Comparison of ENCODE assay signal across 8 cellular contexts in genomic region chr1:1890506-1891348, GRCh38. TPM values are rescaled to one million over a fixed set of nuclear protein-coding genes. Genes with fewer than 3 reads are reported as not detected.
A peak's percentile ranks its signal among the peaks of the same experiment; 100 is the strongest.
DNase-seq lines count a peak whose midpoint lies in the region; ATAC-seq and TF ChIP-seq lines count a peak whose summit lies in the region.

GNB1 (minus strand) TSS chr1:1891087; CDS start chr1:1825453, 65,634 bp downstream.

- BruUV-seq in mammary epithelial cell (replicated peaks; lab: Mats Ljungman, UMichigan): no TSS peak

- peaks cover 6% of the 10 kb centered on the region for H3F3A ChIP-seq in smooth muscle cell (ENCODE audit: low read depth)

- peaks cover 6% of the 10 kb centered on the region for H4K20me1 ChIP-seq in mammary epithelial cell (ENCODE audit: insufficient read depth, low read length)
- peaks cover 44% of the 10 kb centered on the region for H4K20me1 ChIP-seq in smooth muscle cell (ENCODE audit: low read depth)

- H3K4me3 Mint-ChIP-seq in WTC11: peak within 1 kb of the TSS; percentile 81
- peak within 1 kb of the TSS; percentile 85 to 93 (median 90) for H3K4me3 Mint-ChIP-seq in immature natural killer cell

- in situ Hi-C loops in mammary epithelial cell (cut with MboI; ENCODE audit: low sequenced_read_pairs in 2 of 2): no loop called here

- H3K9ac ChIP-seq in mammary epithelial cell (ENCODE audit: insufficient read depth, low read length) (peak within 1 kb of the TSS; percentile 87), smooth muscle cell (ENCODE audit: low read depth) (peak within 1 kb of the TSS; percentile 95)

- ATAC-seq in HG03039 (IDR thresholded peaks at IDR 0.05; ENCODE audit: unreplicated experiment): peak; percentile 52
- peak; percentile 58 for ATAC-seq in WTC11

- H3K9me3 ChIP-seq in mammary epithelial cell (replicated peaks; ENCODE audit: insufficient read depth, low read length) (no peaks in the 10 kb centered on the region), smooth muscle cell (replicated peaks; ENCODE audit: low read depth) (no peaks in the 10 kb centered on the region)

- no peaks in the 10 kb centered on the region for H3K36me3 ChIP-seq in mammary epithelial cell (ENCODE audit: insufficient read depth, low read length)
- H3K36me3 ChIP-seq in smooth muscle cell (ENCODE audit: low read depth): no peaks in the 10 kb centered on the region

- H3K36me3 Mint-ChIP-seq in WTC11 (peaks cover 8% of the 10 kb centered on the region), immature natural killer cell (no peaks in the 10 kb centered on the region)

- H3K4me2 ChIP-seq in mammary epithelial cell (ENCODE audit: insufficient read depth, low read depth, low read length) (peak within 1 kb of the TSS; percentile 99), smooth muscle cell (peak within 1 kb of the TSS; percentile 94)

- H3K79me2 ChIP-seq in mammary epithelial cell (ENCODE audit: insufficient read depth, low read length) (peaks cover 57% of the 10 kb centered on the region), smooth muscle cell (ENCODE audit: low read depth) (peaks cover 48% of the 10 kb centered on the region)

- TF ChIP-seq CTCF in WTC11 (IDR thresholded peaks at IDR 0.05) (no peak), mammary epithelial cell (conservative IDR thresholded peaks at IDR 0.05 in 1 of 2, IDR thresholded peaks at IDR 0.05 in 1 of 2; ENCODE audit: extremely low read depth in 1 of 2, insufficient read depth in 1 of 2, low read depth in 1 of 2, low read length in 2 of 2) (no peak), smooth muscle cell (IDR thresholded peaks at IDR 0.05; ENCODE audit: borderline replicate concordance, insufficient read depth, poor library complexity, severe bottlenecking) (no peak)

- peak; percentile 63 for DNase-seq in SIG-M5 treated with dmso at 0.1 percent for 504 hours (lab: John Stamatoyannopoulos, UW; ENCODE audit: unreplicated experiment)
- no peak for DNase-seq in SIG-M5 (lab: John Stamatoyannopoulos, UW)
- DNase-seq in NCI-H2196 (lab: John Stamatoyannopoulos, UW; ENCODE audit: unreplicated experiment): peak; percentile 93
- DNase-seq in WTC11 (ENCODE audit: low spot score): peak; percentile 73
- peak; percentile 86 for DNase-seq in mammary epithelial cell
- peak; percentile 92 to 94 (median 93) for DNase-seq in immature natural killer cell
- DNase-seq in smooth muscle cell (lab: John Stamatoyannopoulos, UW; ENCODE audit: unreplicated experiment): peak; percentile 87

- CTCF ChIA-PET in WTC11 (lab: Charles Lee) (interaction anchor here (1.0 to 2.0 kb wide), 3 partner anchors 15 to 155 kb away, joined by 6 to 13 read pairs (median 8); no protein-coding TSS in a partner anchor), mammary epithelial cell (lab: Charles Lee; ENCODE audit: low non-redundant PET) (no interaction called here)

- H3K27ac ChIP-seq in mammary epithelial cell (ENCODE audit: insufficient read depth, low read depth, low read length) (peak within 1 kb of the TSS; percentile 84), smooth muscle cell (ENCODE audit: low read depth) (peak within 1 kb of the TSS; percentile 82)

- no CpG with 5 or more reads among the region's 137 CpGs for WGBS in mammary epithelial cell (ENCODE audit: low coverage, missing lambda C conversion rate)
- 0% methylated on average over 49 of the region's 137 CpGs for WGBS in smooth muscle cell (ENCODE audit: low lambda C conversion rate)

- H3K27me3 Mint-ChIP-seq in WTC11 (ENCODE audit: low read depth) (no peaks in the 10 kb centered on the region; the same call in 1 of the 2 replicates), immature natural killer cell (ENCODE audit: low read depth in 3 of 3) (peaks cover 11 to 28% (median 12%) of the 10 kb centered on the region in 3 donors)

- intact Hi-C loops in mammary epithelial cell (cut with micrococcal nuclease): loop anchor here (1.0 to 2.0 kb wide), 2 partner anchors 17 to 56 kb away; no protein-coding TSS in a partner anchor

- POLR2A ChIA-PET in WTC11 (lab: Charles Lee): interaction anchor here (1.0 kb wide), 1 partner anchor 29 kb away, joined by 5 read pairs; the partner anchor contains the start of gene TMEM52

- no peaks in the 10 kb centered on the region for H3K27me3 ChIP-seq in mammary epithelial cell (ENCODE audit: insufficient read depth, low read length)
- no peaks in the 10 kb centered on the region for H3K27me3 ChIP-seq in smooth muscle cell (ENCODE audit: low read depth)

- peaks cover 4% of the 10 kb centered on the region; the same call in 1 of the 2 replicates for H3K9me3 Mint-ChIP-seq in WTC11
- no peaks in the 10 kb centered on the region for H3K9me3 Mint-ChIP-seq in immature natural killer cell

- H2AFZ ChIP-seq in mammary epithelial cell (ENCODE audit: low read depth, low read length) (peak within 1 kb of the TSS; percentile 82), smooth muscle cell (ENCODE audit: low read depth) (peak within 1 kb of the TSS; percentile 72)

- H3K4me1 ChIP-seq in mammary epithelial cell (ENCODE audit: insufficient read depth, low read length) (peaks cover 22% of the 10 kb centered on the region), smooth muscle cell (ENCODE audit: low read depth) (peaks cover 33% of the 10 kb centered on the region)

- dilution Hi-C loops in mammary epithelial cell (cut with HindIII; ENCODE audit: low sequenced_read_pairs): no loop called here

- H3K27ac Mint-ChIP-seq in WTC11: peak within 1 kb of the TSS; percentile 79; the same call in 1 of the 2 replicates
- H3K27ac Mint-ChIP-seq in immature natural killer cell: peak within 1 kb of the TSS; percentile 85 to 98 (median 96)

- H3K4me1 Mint-ChIP-seq in WTC11: peaks cover 50% of the 10 kb centered on the region
- peaks cover 56% of the 10 kb centered on the region in 2 donors for H3K4me1 Mint-ChIP-seq in immature natural killer cell

- H3K4me3 ChIP-seq in mammary epithelial cell (replicated peaks in 1 of 3; ENCODE audit: insufficient read depth in 1 of 3, low read depth in 2 of 3, low read length in 3 of 3) (peak within 1 kb of the TSS; percentile 80 to 96 (median 92)), smooth muscle cell (peak within 1 kb of the TSS; percentile 84)

TF ChIP-seq in WTC11, 78 proteins besides CTCF, POLR2A, EP300 and RAD21 (continues in another document):
- TF ChIP-seq ZNF423 (CRISPR knock-in tag; IDR thresholded peaks at IDR 0.05) (no peak), SMAD3 (CRISPR knock-in tag; IDR thresholded peaks at IDR 0.05; ENCODE audit: borderline replicate concordance) (no peak), ZNF232 (CRISPR knock-in tag; IDR thresholded peaks at IDR 0.05) (no peak), PRRX2 (CRISPR knock-in tag; IDR thresholded peaks at IDR 0.05) (no peak), ZNF532 (CRISPR knock-in tag; IDR thresholded peaks at IDR 0.05; ENCODE audit: borderline replicate concordance) (peak; percentile 70; the same call in 1 of the 2 replicates), CREM (CRISPR knock-in tag; IDR thresholded peaks at IDR 0.05) (peak; percentile 84), SP1 (CRISPR knock-in tag; conservative IDR thresholded peaks at IDR 0.05) (0 out of 2 replicates have a peak, but pooled peaks have one; percentile 5), HMGA2 (CRISPR knock-in tag; IDR thresholded peaks at IDR 0.05) (no peak), JAZF1 (CRISPR knock-in tag; IDR thresholded peaks at IDR 0.05) (no peak), NFATC4 (CRISPR knock-in tag; IDR thresholded peaks at IDR 0.05) (no peak)

RNA-seq across cellular contexts. Expression of gene GNB1, which starts in this region (rescaled TPM):
- total RNA-seq in WTC11 (2021): 339 to 383 TPM (median 360 TPM) in 3 replicates
- total RNA-seq in mammary epithelial cell: 100 to 1,000 TPM; 105 to 480 TPM
- 441 TPM for polyA plus RNA-seq in mammary epithelial cell
- 553 TPM for polyA minus RNA-seq in mammary epithelial cell
- polyA plus RNA-seq in immature natural killer cell: 100 to 1,000 TPM in 1 of 3 donors, 10 to 100 TPM in 2; 53.4 to 111 (median 98.7) TPM
- total RNA-seq in smooth muscle cell: 188 and 208 TPM in 2 replicates
- 265 and 293 TPM in 2 replicates for polyA plus RNA-seq in smooth muscle cell
